ENCODE assay signal across 21 cellular contexts in genomic region chr5:140216468-140217074, GRCh38. TPM values are rescaled to one million over a fixed set of nuclear protein-coding genes. Genes with fewer than 3 reads are reported as not detected.
DNase-seq lines count a peak whose midpoint lies in the region; ATAC-seq and TF ChIP-seq lines count a peak whose summit lies in the region.
"Had no signal": no experiment of that assay in that cellular context is flagged by ENCODE, and none has a peak within 500 bp of the region (broad histone marks: within the 10 kb centered on the region; RNA-seq: fewer than 3 reads in every experiment).

No MANE protein-coding gene starts in this region.

- H3K4me3 ChIP-seq in CD8-positive, alpha-beta memory T cell (ENCODE audit: low read length) = no peak overlapping the region
- no peak overlapping the region for H3K4me3 ChIP-seq in right atrium auricular region
- H3K4me3 ChIP-seq: right lobe of liver had no signal

- H3K27ac ChIP-seq in CD8-positive, alpha-beta memory T cell (ENCODE audit: low read depth, low read length) = peak overlapping the region; percentile 79
- peak overlapping the region; percentile 5 to 43 for H3K27ac ChIP-seq in right atrium auricular region
- H3K27ac ChIP-seq: epithelial cell of prostate had no signal

- H3K4me1 ChIP-seq in CD8-positive, alpha-beta memory T cell (ENCODE audit: insufficient read depth, low read length) = no peaks in the 10 kb centered on the region
- H3K4me1 ChIP-seq in right atrium auricular region = peaks cover 0 to 69% of the 10 kb centered on the region in 2 donors

- CTCF ChIA-PET in CD8-positive, alpha-beta memory T cell (lab: Charles Lee) = no interaction called here
- CTCF ChIA-PET in WTC11 (lab: Charles Lee) = interaction anchor here (1.1 to 3.8 kb wide), 8 partner anchors 10 to 142 kb away, joined by 3 to 37 read pairs (median 4); partner anchors contain the start of gene HBEGF

- no peaks in the 10 kb centered on the region for H3K36me3 ChIP-seq in CD8-positive, alpha-beta memory T cell (ENCODE audit: insufficient read depth, low read length)
- no peaks in the 10 kb centered on the region for H3K36me3 ChIP-seq in right atrium auricular region
- H3K36me3 ChIP-seq: right lobe of liver had no signal

- H3K9me3 ChIP-seq in CD8-positive, alpha-beta memory T cell (ENCODE audit: low read length) = no peaks in the 10 kb centered on the region
- H3K9me3 ChIP-seq in right atrium auricular region = no peaks in the 10 kb centered on the region
- H3K9me3 ChIP-seq: right lobe of liver had no signal

- no peak overlapping the region for H3K4me3 Mint-ChIP-seq in CD8-positive, alpha-beta memory T cell
- no peak overlapping the region for H3K4me3 Mint-ChIP-seq in WTC11
- H3K4me3 Mint-ChIP-seq in neural crest cell = no peak overlapping the region
- H3K4me3 Mint-ChIP-seq: B cell; immature natural killer cell; T-helper 1 cell treated with Interleukin-12 subunit alpha and Interleukin-12 subunit beta and Interleukin-4 antibody, amounts not matched to agents 30 μg/mL and 1 μg/mL, for 36 hours; type B pancreatic cell had no signal

- H3K27me3 Mint-ChIP-seq in CD8-positive, alpha-beta memory T cell = peaks cover 0 to 4% of the 10 kb centered on the region in 2 donors
- H3K27me3 Mint-ChIP-seq in WTC11 (ENCODE audit: low read depth) (no peaks in the 10 kb centered on the region), neural crest cell (ENCODE audit: low read depth) (no peaks in the 10 kb centered on the region)
- H3K27me3 Mint-ChIP-seq: B cell, type B pancreatic cell had no signal

- no peaks in the 10 kb centered on the region for H3K27me3 ChIP-seq in CD8-positive, alpha-beta memory T cell (ENCODE audit: insufficient read depth, low read length, poor library complexity, severe bottlenecking)
- H3K27me3 ChIP-seq in right atrium auricular region = no peaks in the 10 kb centered on the region
- H3K27me3 ChIP-seq: right lobe of liver had no signal

- TF ChIP-seq CTCF in WTC11 (IDR thresholded peaks at IDR 0.05) (no peak), right atrium auricular region (IDR thresholded peaks at IDR 0.05) (no peak), neural crest cell (conservative IDR thresholded peaks at IDR 0.05) (no peak)

- POLR2A ChIA-PET in CD8-positive, alpha-beta memory T cell (lab: Charles Lee) = no interaction called here
- POLR2A ChIA-PET in WTC11 (lab: Charles Lee) = no interaction called here

- H3K27ac Mint-ChIP-seq in CD8-positive, alpha-beta memory T cell = no peak overlapping the region
- H3K27ac Mint-ChIP-seq in WTC11 (no peak overlapping the region), neural crest cell (ENCODE audit: unreplicated experiment) (peak overlapping the region; percentile 12)
- H3K27ac Mint-ChIP-seq: B cell; immature natural killer cell; T-helper 1 cell treated with Interleukin-12 subunit alpha and Interleukin-12 subunit beta and Interleukin-4 antibody, amounts not matched to agents 30 μg/mL and 1 μg/mL, for 36 hours; type B pancreatic cell had no signal

- DNase-seq in CD8-positive, alpha-beta memory T cell = no peak
- DNase-seq in WTC11 (ENCODE audit: low spot score) (no peak), right atrium auricular region (ENCODE audit: low spot score) (no peak), neural crest cell (ENCODE audit: low read depth, low spot score) (no peak), HPDE6-E6E7 (ENCODE audit: extremely low spot score) (no peak), nucleus accumbens (lab: John Stamatoyannopoulos, UW) (no peak)
- DNase-seq: activated CD8-positive, alpha-beta memory T cell treated with anti-CD3 and anti-CD28 coated beads, Interleukin-2, amount 50 U/mL, for 48 hours; activated effector memory CD4-positive, alpha-beta T cell treated with Interleukin-2 at 50 U/mL for 16 hours; immature natural killer cell; NCI-H1105 treated with DMSO at 0.1 percent for 48 hours; NCI-H2107; NCI-H510A treated with DMSO at 0.1 percent for 48 hours; right lobe of liver; stimulated activated CD8-positive, alpha-beta memory T cell treated with anti-CD3 and anti-CD28 coated beads, Interleukin-4, amount 100 ng/mL, for 48 hours had no signal

- no peaks in the 10 kb centered on the region for H3K9me3 Mint-ChIP-seq in CD8-positive, alpha-beta memory T cell
- H3K9me3 Mint-ChIP-seq in WTC11 (no peaks in the 10 kb centered on the region), neural crest cell (no peaks in the 10 kb centered on the region)
- H3K9me3 Mint-ChIP-seq: immature natural killer cell; T-helper 1 cell treated with Interleukin-12 subunit alpha and Interleukin-12 subunit beta and Interleukin-4 antibody, amounts not matched to agents 30 μg/mL and 1 μg/mL, for 36 hours; type B pancreatic cell had no signal

- ATAC-seq in WTC11 (peak; percentile 48), HG03095 (IDR thresholded peaks at IDR 0.05; ENCODE audit: unreplicated experiment) (no peak), GM19467 (IDR thresholded peaks at IDR 0.05; ENCODE audit: unreplicated experiment) (no peak)
- ATAC-seq: HepG2 had no signal

- H3K4me1 Mint-ChIP-seq in CD8-positive, alpha-beta memory T cell = peaks cover 8 to 13% (median 9%) of the 10 kb centered on the region in 3 donors
- H3K4me1 Mint-ChIP-seq in WTC11 = peaks cover 7% of the 10 kb centered on the region
- peaks cover 7% of the 10 kb centered on the region for H3K4me1 Mint-ChIP-seq in neural crest cell
- H3K4me1 Mint-ChIP-seq: B cell had no signal

- no peaks in the 10 kb centered on the region for H3K36me3 Mint-ChIP-seq in CD8-positive, alpha-beta memory T cell
- H3K36me3 Mint-ChIP-seq in WTC11 (no peaks in the 10 kb centered on the region), neural crest cell (ENCODE audit: low read depth) (no peaks in the 10 kb centered on the region)
- H3K36me3 Mint-ChIP-seq: immature natural killer cell, type B pancreatic cell had no signal

TF ChIP-seq in WTC11, 78 proteins besides CTCF, POLR2A, EP300 and RAD21:
- no peak for TF ChIP-seq ZNF121 (CRISPR knock-in tag; IDR thresholded peaks at IDR 0.05)
- no peak for TF ChIP-seq RELA (CRISPR knock-in tag; IDR thresholded peaks at IDR 0.05; ENCODE audit: borderline replicate concordance)
- no peak for TF ChIP-seq GTF2I (CRISPR knock-in tag; conservative IDR thresholded peaks at IDR 0.05)
- TF ChIP-seq E2F1 (CRISPR knock-in tag; IDR thresholded peaks at IDR 0.05) = no peak
- TF ChIP-seq NR3C1 (CRISPR knock-in tag; conservative IDR thresholded peaks at IDR 0.05; ENCODE audit: low read depth) = no peak
- TF ChIP-seq ZNF396 (CRISPR knock-in tag; IDR thresholded peaks at IDR 0.05; ENCODE audit: borderline replicate concordance) = no peak
- no peak for TF ChIP-seq ZNF219 (CRISPR knock-in tag; IDR thresholded peaks at IDR 0.05; ENCODE audit: borderline replicate concordance)
- TF ChIP-seq SP1 (CRISPR knock-in tag; conservative IDR thresholded peaks at IDR 0.05) = no peak
- no peak for TF ChIP-seq CBFB (CRISPR knock-in tag; IDR thresholded peaks at IDR 0.05; ENCODE audit: low read depth)
- TF ChIP-seq TEAD4 (CRISPR knock-in tag; IDR thresholded peaks at IDR 0.05) = no peak
- no peak for TF ChIP-seq GRHL2 (CRISPR knock-in tag; IDR thresholded peaks at IDR 0.05; ENCODE audit: insufficient replicate concordance, severe bottlenecking)
- no peak for TF ChIP-seq ATF2 (CRISPR knock-in tag; IDR thresholded peaks at IDR 0.05; ENCODE audit: borderline replicate concordance, low read depth)
- TF ChIP-seq MYBL2 (CRISPR knock-in tag; IDR thresholded peaks at IDR 0.05) = no peak
- no peak for TF ChIP-seq KAT7 (CRISPR knock-in tag; IDR thresholded peaks at IDR 0.05; ENCODE audit: borderline replicate concordance)
- no peak for TF ChIP-seq ZNF263 (CRISPR knock-in tag; IDR thresholded peaks at IDR 0.05; ENCODE audit: low read depth)
- no peak for TF ChIP-seq NFE2L1 (CRISPR knock-in tag; IDR thresholded peaks at IDR 0.05)
- TF ChIP-seq FOXP4 (CRISPR knock-in tag; IDR thresholded peaks at IDR 0.05) = no peak
- no peak for TF ChIP-seq EMX1 (CRISPR knock-in tag; IDR thresholded peaks at IDR 0.05)

RNA-seq across cellular contexts. Expression of gene CYSTM1, which starts 41.6 kb away (rescaled TPM):
- 10 to 100 TPM; 13.9 to 17.3 TPM for total RNA-seq in CD8-positive, alpha-beta memory T cell
- 11.1 TPM for polyA plus RNA-seq in CD8-positive, alpha-beta memory T cell
- 27.7 to 29.3 TPM (median 28.9 TPM) in 3 replicates for total RNA-seq in WTC11 (2021)
- total RNA-seq in right atrium auricular region = 100 to 1,000 TPM in 1 of 2 donors, 10 to 100 TPM in 1; 89.8 to 143 TPM
- 18.2 and 19.8 TPM in 2 replicates for total RNA-seq in neural crest cell
